Comparison of ENCODE assay signal across 1 cellular context in the genomic region with DNA sequence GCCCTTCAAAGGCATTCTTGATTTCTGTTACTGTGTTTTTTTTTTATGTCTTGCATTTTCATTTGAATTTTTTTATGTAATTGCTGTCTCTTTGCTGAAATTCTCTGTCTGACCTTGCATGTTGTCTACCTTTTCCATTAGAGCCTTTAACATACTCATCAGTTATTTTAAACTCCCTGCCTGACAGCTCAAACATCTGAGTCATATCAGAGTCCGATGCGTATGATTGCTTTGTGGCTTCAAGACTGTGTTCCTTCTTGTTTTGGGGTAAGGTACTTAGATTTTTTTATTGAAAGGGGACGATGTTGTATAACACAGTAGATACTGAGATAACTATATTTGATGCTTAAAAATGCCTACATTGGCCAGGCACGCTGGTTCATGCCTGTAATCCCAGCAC.
TF ChIP-seq lines count a peak whose summit lies in the region.

No MANE protein-coding gene starts in this region.

TF ChIP-seq in GM23338, 12 proteins besides CTCF, POLR2A, EP300 and RAD21 (continued from another document):
- TF ChIP-seq, protein P1, sequence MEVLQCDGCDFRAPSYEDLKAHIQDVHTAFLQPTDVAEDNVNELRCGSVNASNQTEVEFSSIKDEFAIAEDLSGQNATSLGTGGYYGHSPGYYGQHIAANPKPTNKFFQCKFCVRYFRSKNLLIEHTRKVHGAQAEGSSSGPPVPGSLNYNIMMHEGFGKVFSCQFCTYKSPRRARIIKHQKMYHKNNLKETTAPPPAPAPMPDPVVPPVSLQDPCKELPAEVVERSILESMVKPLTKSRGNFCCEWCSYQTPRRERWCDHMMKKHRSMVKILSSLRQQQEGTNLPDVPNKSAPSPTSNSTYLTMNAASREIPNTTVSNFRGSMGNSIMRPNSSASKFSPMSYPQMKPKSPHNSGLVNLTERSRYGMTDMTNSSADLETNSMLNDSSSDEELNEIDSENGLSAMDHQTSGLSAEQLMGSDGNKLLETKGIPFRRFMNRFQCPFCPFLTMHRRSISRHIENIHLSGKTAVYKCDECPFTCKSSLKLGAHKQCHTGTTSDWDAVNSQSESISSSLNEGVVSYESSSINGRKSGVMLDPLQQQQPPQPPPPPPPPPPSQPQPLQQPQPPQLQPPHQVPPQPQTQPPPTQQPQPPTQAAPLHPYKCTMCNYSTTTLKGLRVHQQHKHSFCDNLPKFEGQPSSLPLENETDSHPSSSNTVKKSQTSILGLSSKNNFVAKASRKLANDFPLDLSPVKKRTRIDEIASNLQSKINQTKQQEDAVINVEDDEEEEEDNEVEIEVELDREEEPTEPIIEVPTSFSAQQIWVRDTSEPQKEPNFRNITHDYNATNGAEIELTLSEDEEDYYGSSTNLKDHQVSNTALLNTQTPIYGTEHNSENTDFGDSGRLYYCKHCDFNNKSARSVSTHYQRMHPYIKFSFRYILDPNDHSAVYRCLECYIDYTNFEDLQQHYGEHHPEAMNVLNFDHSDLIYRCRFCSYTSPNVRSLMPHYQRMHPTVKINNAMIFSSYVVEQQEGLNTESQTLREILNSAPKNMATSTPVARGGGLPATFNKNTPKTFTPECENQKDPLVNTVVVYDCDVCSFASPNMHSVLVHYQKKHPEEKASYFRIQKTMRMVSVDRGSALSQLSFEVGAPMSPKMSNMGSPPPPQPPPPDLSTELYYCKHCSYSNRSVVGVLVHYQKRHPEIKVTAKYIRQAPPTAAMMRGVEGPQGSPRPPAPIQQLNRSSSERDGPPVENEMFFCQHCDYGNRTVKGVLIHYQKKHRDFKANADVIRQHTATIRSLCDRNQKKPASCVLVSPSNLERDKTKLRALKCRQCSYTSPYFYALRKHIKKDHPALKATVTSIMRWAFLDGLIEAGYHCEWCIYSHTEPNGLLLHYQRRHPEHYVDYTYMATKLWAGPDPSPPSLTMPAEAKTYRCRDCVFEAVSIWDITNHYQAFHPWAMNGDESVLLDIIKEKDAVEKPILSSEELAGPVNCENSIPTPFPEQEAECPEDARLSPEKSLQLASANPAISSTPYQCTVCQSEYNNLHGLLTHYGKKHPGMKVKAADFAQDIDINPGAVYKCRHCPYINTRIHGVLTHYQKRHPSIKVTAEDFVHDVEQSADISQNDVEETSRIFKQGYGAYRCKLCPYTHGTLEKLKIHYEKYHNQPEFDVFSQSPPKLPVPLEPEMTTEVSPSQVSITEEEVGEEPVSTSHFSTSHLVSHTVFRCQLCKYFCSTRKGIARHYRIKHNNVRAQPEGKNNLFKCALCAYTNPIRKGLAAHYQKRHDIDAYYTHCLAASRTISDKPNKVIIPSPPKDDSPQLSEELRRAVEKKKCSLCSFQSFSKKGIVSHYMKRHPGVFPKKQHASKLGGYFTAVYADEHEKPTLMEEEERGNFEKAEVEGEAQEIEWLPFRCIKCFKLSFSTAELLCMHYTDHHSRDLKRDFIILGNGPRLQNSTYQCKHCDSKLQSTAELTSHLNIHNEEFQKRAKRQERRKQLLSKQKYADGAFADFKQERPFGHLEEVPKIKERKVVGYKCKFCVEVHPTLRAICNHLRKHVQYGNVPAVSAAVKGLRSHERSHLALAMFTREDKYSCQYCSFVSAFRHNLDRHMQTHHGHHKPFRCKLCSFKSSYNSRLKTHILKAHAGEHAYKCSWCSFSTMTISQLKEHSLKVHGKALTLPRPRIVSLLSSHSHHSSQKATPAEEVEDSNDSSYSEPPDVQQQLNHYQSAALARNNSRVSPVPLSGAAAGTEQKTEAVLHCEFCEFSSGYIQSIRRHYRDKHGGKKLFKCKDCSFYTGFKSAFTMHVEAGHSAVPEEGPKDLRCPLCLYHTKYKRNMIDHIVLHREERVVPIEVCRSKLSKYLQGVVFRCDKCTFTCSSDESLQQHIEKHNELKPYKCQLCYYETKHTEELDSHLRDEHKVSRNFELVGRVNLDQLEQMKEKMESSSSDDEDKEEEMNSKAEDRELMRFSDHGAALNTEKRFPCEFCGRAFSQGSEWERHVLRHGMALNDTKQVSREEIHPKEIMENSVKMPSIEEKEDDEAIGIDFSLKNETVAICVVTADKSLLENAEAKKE (CRISPR knock-in tag; IDR thresholded peaks at IDR 0.05), result no peak
- TF ChIP-seq NANOG (IDR thresholded peaks at IDR 0.05; ENCODE audit: borderline replicate concordance) (no peak), ZNF114 (CRISPR knock-in tag; IDR thresholded peaks at IDR 0.05) (no peak), POLR2AphosphoS5 (IDR thresholded peaks at IDR 0.05; ENCODE audit: low read depth) (no peak), STAT1 (IDR thresholded peaks at IDR 0.05; ENCODE audit: unreplicated experiment) (no peak), EZH2phosphoT487 (IDR thresholded peaks at IDR 0.05; ENCODE audit: unreplicated experiment) (no peak), EZH2 (IDR thresholded peaks at IDR 0.05; ENCODE audit: low read depth, unreplicated experiment) (no peak), JUNB (IDR thresholded peaks at IDR 0.05; ENCODE audit: unreplicated experiment) (no peak), CREB1 (CRISPR knock-in tag; IDR thresholded peaks at IDR 0.05; ENCODE audit: low read depth) (no peak), ZNF331 (CRISPR knock-in tag; IDR thresholded peaks at IDR 0.05; ENCODE audit: low read depth) (no peak)
